Comparison of ENCODE assay signal across 8 cellular contexts in the genomic region with DNA sequence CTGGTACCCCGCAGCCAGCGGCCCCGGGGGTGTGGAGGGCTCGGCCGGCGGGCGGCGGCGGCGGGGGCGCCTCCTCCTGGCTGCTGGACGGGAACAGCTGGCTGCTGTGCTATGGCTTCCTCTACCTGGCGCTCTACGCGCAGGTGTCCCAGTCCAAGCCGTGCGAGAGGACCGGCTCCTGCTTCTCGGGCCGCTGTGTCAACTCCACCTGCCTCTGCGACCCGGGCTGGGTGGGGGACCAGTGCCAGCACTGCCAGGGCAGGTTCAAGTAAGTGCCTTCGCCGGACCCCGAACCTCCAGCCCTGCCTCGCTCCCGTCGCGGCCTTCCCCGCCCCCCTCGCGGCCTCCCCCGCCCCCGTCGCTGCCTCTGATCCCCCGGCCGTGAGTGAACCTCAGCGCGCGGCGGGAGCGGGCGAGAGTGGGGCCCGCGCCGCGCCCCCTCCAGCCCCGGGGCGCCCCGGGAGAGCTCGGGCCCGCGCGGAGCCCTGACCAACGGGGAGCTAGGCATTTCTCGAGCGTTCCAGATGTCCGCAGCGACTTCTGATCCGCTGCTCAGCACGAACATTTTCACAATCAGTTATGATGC. TPM values are rescaled to one million over a fixed set of nuclear protein-coding genes. Genes with fewer than 3 reads are reported as not detected.
DNase-seq lines count a peak whose midpoint lies in the region; ATAC-seq and TF ChIP-seq lines count a peak whose summit lies in the region.

No MANE protein-coding gene starts in this region.

- POLR2A ChIA-PET in RWPE1 (lab: Yijun Ruan, JAX; ENCODE audit: low non-redundant PET) = no interaction called here

- H3K4me3 ChIP-seq in NT2/D1 (ENCODE audit: insufficient read length, low read depth) (peak overlapping the region; percentile 62), ectodermal cell (ENCODE audit: insufficient read depth, low read depth, low read length) (peak overlapping the region; percentile 65), muscle layer of colon (ENCODE audit: low read depth in 1 of 2, low read length in 2 of 2) (peak overlapping the region; percentile 79 to 83)

- ATAC-seq in GM18498 (IDR thresholded peaks at IDR 0.05; ENCODE audit: unreplicated experiment) = peak; percentile 49
- peak; percentile 49 for ATAC-seq in HG02798 (IDR thresholded peaks at IDR 0.05; ENCODE audit: poor library complexity, unreplicated experiment)

- H3K9ac ChIP-seq in NT2/D1 (ENCODE audit: insufficient read length, low read depth) = peak overlapping the region; percentile 77
- peak overlapping the region; percentile 97 for H3K9ac ChIP-seq in muscle layer of colon (ENCODE audit: low read length)

- no peak overlapping the region for H3K27ac ChIP-seq in 22Rv1
- no peak overlapping the region for H3K27ac ChIP-seq in ectodermal cell (ENCODE audit: insufficient read depth, low read depth, low read length, poor library complexity, severe bottlenecking)
- H3K27ac ChIP-seq in muscle layer of colon (ENCODE audit: low read depth, low read length) = peak overlapping the region; percentile 80
- no peak overlapping the region for H3K27ac ChIP-seq in RWPE1

- peak; percentile 73 for TF ChIP-seq CTCF in 22Rv1 (IDR thresholded peaks at IDR 0.05)
- no peak for TF ChIP-seq CTCF in RWPE1 (conservative IDR thresholded peaks at IDR 0.05; ENCODE audit: low read depth)

- peak; percentile 3 for DNase-seq in NT2/D1 (ENCODE audit: low read depth, low spot score)
- no peak for DNase-seq in RWPE1 (ENCODE audit: low spot score)
- DNase-seq in KG1 (lab: John Stamatoyannopoulos, UW) = no peak

- 1% methylated on average over 59 to 61 of the region's 61 CpGs for WGBS in ectodermal cell, 2 experiments

- H3K36me3 ChIP-seq in NT2/D1 (ENCODE audit: insufficient read depth, insufficient read length, low read length) (no peaks in the 10 kb centered on the region), ectodermal cell (ENCODE audit: control insufficient read depth, insufficient read depth, low read length) (no peaks in the 10 kb centered on the region), muscle layer of colon (ENCODE audit: insufficient read depth, low read length) (no peaks in the 10 kb centered on the region)

- H3K9me3 ChIP-seq in NT2/D1 (ENCODE audit: insufficient read depth, low read length) (no peaks in the 10 kb centered on the region), ectodermal cell (ENCODE audit: control insufficient read depth, low read length) (no peaks in the 10 kb centered on the region), muscle layer of colon (ENCODE audit: low read length) (no peaks in the 10 kb centered on the region)

- H3K27me3 ChIP-seq in NT2/D1 (ENCODE audit: insufficient read depth, insufficient read length) = peaks cover 23% of the 10 kb centered on the region
- H3K27me3 ChIP-seq in ectodermal cell (ENCODE audit: control insufficient read depth, insufficient read depth, low read length, poor library complexity, severe bottlenecking) = peaks cover 46% of the 10 kb centered on the region
- H3K27me3 ChIP-seq in muscle layer of colon (ENCODE audit: control insufficient read depth in 1 of 2, insufficient read depth in 2 of 2, low read length in 2 of 2) = peaks cover 0 to 5% of the 10 kb centered on the region in 2 donors

- CTCF ChIA-PET in RWPE1 (lab: Yijun Ruan, JAX) = interaction anchor here (0.6 to 0.8 kb wide), 2 partner anchors 90 to 217 kb away, joined by 3 read pairs; no protein-coding TSS in a partner anchor

- H3K4me1 ChIP-seq in NT2/D1 (ENCODE audit: insufficient read depth, insufficient read length) (no peaks in the 10 kb centered on the region), ectodermal cell (ENCODE audit: control insufficient read depth, insufficient read depth, low read length) (no peaks in the 10 kb centered on the region), muscle layer of colon (ENCODE audit: insufficient read depth, low read length) (peaks cover 14% of the 10 kb centered on the region)

RNA-seq across cellular contexts. Expression of a gene that starts 0.7 kb away (rescaled TPM):
- polyA plus RNA-seq in ectodermal cell (2013, experiment 1 of 4) = 2.8 TPM
- 3.7 TPM for polyA plus RNA-seq in ectodermal cell (2013, experiment 2 of 4)
- 3.3 TPM for polyA plus RNA-seq in ectodermal cell (2013, experiment 3 of 4)
- 3.8 TPM for polyA plus RNA-seq in ectodermal cell (2013, experiment 4 of 4)
